1 cellular context compared by ENCODE assay signal in genomic region chr15:69509131-69509530, GRCh38.
TF ChIP-seq lines count a peak whose summit lies in the region.

No MANE protein-coding gene starts in this region.

TF ChIP-seq in GM23338, 12 proteins besides CTCF, POLR2A, EP300 and RAD21 (continued from another document):
- TF ChIP-seq ZNF462 (CRISPR knock-in tag; IDR thresholded peaks at IDR 0.05), result no peak
- TF ChIP-seq CREB1 (CRISPR knock-in tag; IDR thresholded peaks at IDR 0.05; ENCODE audit: low read depth), result no peak
- TF ChIP-seq REST (IDR thresholded peaks at IDR 0.05; ENCODE audit: unreplicated experiment), result no peak
- no peak for TF ChIP-seq STAT1 (IDR thresholded peaks at IDR 0.05; ENCODE audit: unreplicated experiment)
- no peak for TF ChIP-seq EZH2phosphoT487 (IDR thresholded peaks at IDR 0.05; ENCODE audit: unreplicated experiment)
- TF ChIP-seq NANOG (IDR thresholded peaks at IDR 0.05; ENCODE audit: borderline replicate concordance), result no peak
- TF ChIP-seq ETS1 (IDR thresholded peaks at IDR 0.05), result no peak
- TF ChIP-seq JUNB (IDR thresholded peaks at IDR 0.05; ENCODE audit: unreplicated experiment), result no peak
